1 cellular context compared by ENCODE assay signal in genomic region chr7:74479066-74479781, GRCh38.
TF ChIP-seq lines count a peak whose summit lies in the region.

No MANE protein-coding gene starts in this region.

TF ChIP-seq in HEK293, 187 proteins besides CTCF, POLR2A, EP300 and RAD21 (continued from another document):
- TF ChIP-seq TSHZ1 (tag by site-specific recombination; IDR thresholded peaks at IDR 0.05; ENCODE audit: borderline replicate concordance): no peak
- no peak for TF ChIP-seq ZNF416 (tag by site-specific recombination; IDR thresholded peaks at IDR 0.05)
- TF ChIP-seq ZNF211 (tag by site-specific recombination; IDR thresholded peaks at IDR 0.05; ENCODE audit: low read depth): no peak
- TF ChIP-seq PRDM10 (tag by site-specific recombination; IDR thresholded peaks at IDR 0.05): peak; percentile 81
- TF ChIP-seq ZNF513 (tag by site-specific recombination; IDR thresholded peaks at IDR 0.05): no peak
- no peak for TF ChIP-seq ZNF623 (tag by site-specific recombination; IDR thresholded peaks at IDR 0.05)
TF ChIP-seq in HEK293: peak in this region for 11.
